In genomic region chr6:155417454-155417853, GRCh38 we compare ENCODE assay signal across 11 cellular contexts. TPM values are rescaled to one million over a fixed set of nuclear protein-coding genes. Genes with fewer than 3 reads are reported as not detected.
A peak's percentile ranks its signal among the peaks of the same experiment; 100 is the strongest.
DNase-seq lines count a peak whose midpoint lies in the region; ATAC-seq and TF ChIP-seq lines count a peak whose summit lies in the region.
"Had no signal": no experiment of that assay in that cellular context is flagged by ENCODE, and none has a peak within 500 bp of the region (broad histone marks: within the 10 kb centered on the region; RNA-seq: fewer than 3 reads in every experiment).

No MANE protein-coding gene starts in this region.

- H3K9me3 ChIP-seq in breast epithelium (no peaks in the 10 kb centered on the region), RWPE2 (ENCODE audit: severe bottlenecking) (no peaks in the 10 kb centered on the region), esophagus muscularis mucosa (no peaks in the 10 kb centered on the region), vagina (no peaks in the 10 kb centered on the region)

- intact Hi-C loops in MCF 10A (cut with micrococcal nuclease), result no loop called here
- intact Hi-C loops in breast epithelium (cut with DNase I; ENCODE audit: low total_unique reads), result no loop called here
- intact Hi-C loops in esophagus muscularis mucosa (cut with DNase I), result no loop called here
- intact Hi-C loops in vagina (cut with DNase I), result no loop called here

- no peak for DNase-seq in MCF 10A (ENCODE audit: unreplicated experiment)
- no peak for DNase-seq in breast epithelium (ENCODE audit: low spot score in 2 of 2)
- DNase-seq in RWPE2 (ENCODE audit: low spot score), result no peak
- DNase-seq in esophagus muscularis mucosa (ENCODE audit: extremely low spot score), result no peak
- DNase-seq in vagina (ENCODE audit: extremely low spot score in 2 of 2), result no peak
- no peak for DNase-seq in ecto neural progenitor cell (ENCODE audit: low spot score)
- no peak for DNase-seq in ACHN
- DNase-seq: effector CD8-positive, alpha-beta T cell; NCI-H510A treated with DMSO at 0.1 percent for 48 hours had no signal

- POLR2A ChIA-PET in MCF 10A (lab: Yijun Ruan, JAX), result interaction anchor here (0.9 to 1.0 kb wide), 2 partner anchors 66 to 78 kb away, joined by 3 to 4 read pairs; no protein-coding TSS in a partner anchor

- TF ChIP-seq EP300 in esophagus muscularis mucosa (IDR thresholded peaks at IDR 0.05), result no peak

- BruUV-seq in MCF 10A (replicated peaks; lab: Mats Ljungman, UMichigan), result no TSS peak

- H3K4me1 ChIP-seq in breast epithelium, result no peaks in the 10 kb centered on the region
- peaks cover 12% of the 10 kb centered on the region for H3K4me1 ChIP-seq in RWPE2 (ENCODE audit: insufficient read depth, poor library complexity, severe bottlenecking)
- H3K4me1 ChIP-seq in esophagus muscularis mucosa, result peaks cover 7 to 23% (median 20%) of the 10 kb centered on the region in 4 donors
- H3K4me1 ChIP-seq in vagina, result peaks cover 15% of the 10 kb centered on the region

- H3K36me3 ChIP-seq in breast epithelium (no peaks in the 10 kb centered on the region), RWPE2 (ENCODE audit: low read depth) (no peaks in the 10 kb centered on the region), esophagus muscularis mucosa (no peaks in the 10 kb centered on the region), vagina (no peaks in the 10 kb centered on the region)

- no peaks in the 10 kb centered on the region for H3K27me3 Mint-ChIP-seq in MCF 10A (ENCODE audit: insufficient read depth, unreplicated experiment)

- TF ChIP-seq POLR2A in breast epithelium (IDR thresholded peaks at IDR 0.05), result no peak
- TF ChIP-seq POLR2A in esophagus muscularis mucosa (IDR thresholded peaks at IDR 0.05; ENCODE audit: low read depth), result no peak
- no peak for TF ChIP-seq POLR2A in vagina (IDR thresholded peaks at IDR 0.05)

- TF ChIP-seq CTCF in MCF 10A (IDR thresholded peaks at IDR 0.05; ENCODE audit: unreplicated experiment), result no peak
- no peak for TF ChIP-seq CTCF in breast epithelium (IDR thresholded peaks at IDR 0.05)
- no peak for TF ChIP-seq CTCF in RWPE2 (IDR thresholded peaks at IDR 0.05; ENCODE audit: poor library complexity, severe bottlenecking)
- TF ChIP-seq CTCF in esophagus muscularis mucosa (IDR thresholded peaks at IDR 0.05), result no peak
- no peak for TF ChIP-seq CTCF in vagina (IDR thresholded peaks at IDR 0.05)

- 70% methylated on average over 3 of the region's 3 CpGs for WGBS in esophagus muscularis mucosa

- in situ Hi-C loops in ACHN (cut with HindIII; ENCODE audit: low pct_ligation_motif_present, low pct_unique_long_range_greater_than_20kb, low sequenced_read_pairs), result no loop called here

- no peaks in the 10 kb centered on the region for H3K27me3 ChIP-seq in breast epithelium
- H3K27me3 ChIP-seq in RWPE2 (ENCODE audit: insufficient read depth, poor library complexity, severe bottlenecking), result no peaks in the 10 kb centered on the region
- no peaks in the 10 kb centered on the region for H3K27me3 ChIP-seq in esophagus muscularis mucosa
- no peaks in the 10 kb centered on the region for H3K27me3 ChIP-seq in vagina

- no peaks in the 10 kb centered on the region for H3K9me3 Mint-ChIP-seq in MCF 10A (ENCODE audit: unreplicated experiment)

- no peaks in the 10 kb centered on the region for H3K36me3 Mint-ChIP-seq in MCF 10A (ENCODE audit: insufficient read depth, unreplicated experiment)

- peaks cover 18% of the 10 kb centered on the region for H3K4me1 Mint-ChIP-seq in MCF 10A (ENCODE audit: insufficient read depth, unreplicated experiment)

- H3K27ac Mint-ChIP-seq in MCF 10A (ENCODE audit: low read depth, unreplicated experiment), result peak overlapping the region; percentile 18

- peak overlapping the region; percentile 47 for H3K4me3 Mint-ChIP-seq in MCF 10A (ENCODE audit: unreplicated experiment)

- H3K4me3 ChIP-seq in breast epithelium (no peak overlapping the region), RWPE2 (ENCODE audit: severe bottlenecking) (no peak overlapping the region), esophagus muscularis mucosa (peak overlapping the region in 2 of 4 donors; percentile 24 to 35), vagina (peak overlapping the region in 1 of 2 donors; percentile 18)

- ATAC-seq in RWPE2 (ENCODE audit: low read depth) (0 out of 3 replicates have a peak, but pooled peaks have one; percentile 19), HG03571 (IDR thresholded peaks at IDR 0.05; ENCODE audit: unreplicated experiment) (no peak)

- H3K27ac ChIP-seq in breast epithelium (no peak overlapping the region), RWPE2 (ENCODE audit: poor library complexity, severe bottlenecking) (peak overlapping the region; percentile 47), esophagus muscularis mucosa (replicated peaks in 1 of 4) (peak overlapping the region in 3 of 4 donors; percentile 29 to 64 (median 56)), vagina (peak overlapping the region; percentile 18)

- CTCF ChIA-PET in MCF 10A (lab: Yijun Ruan, JAX), result no interaction called here

RNA-seq across cellular contexts. Expression of gene NOX3, which starts 38.2 kb away (rescaled TPM):
- not detected in 2 replicates for total RNA-seq in MCF 10A (2022)
- not detected for total RNA-seq in breast epithelium
- not detected for total RNA-seq in esophagus muscularis mucosa
- not detected for total RNA-seq in vagina
- total RNA-seq: ureter had no signal

Comparison
In these comparisons a context has a peak if more than half of its experiments do, and no peak if none do; other contexts are left out.
1. H3K27ac ChIP-seq: peak in RWPE2 (single experiment), esophagus muscularis mucosa (3 of 4) and vagina (single experiment); none in breast epithelium (0 of 2).